Comparison of ENCODE assay signal across 10 cellular contexts in genomic region chr7:20030417-20030816, GRCh38.
A peak's percentile ranks its signal among the peaks of the same experiment; 100 is the strongest.
DNase-seq lines count a peak whose midpoint lies in the region; ATAC-seq and TF ChIP-seq lines count a peak whose summit lies in the region.
"Had no signal": no experiment of that assay in that cellular context is flagged by ENCODE, and none has a peak within 500 bp of the region (broad histone marks: within the 10 kb centered on the region; RNA-seq: fewer than 3 reads in every experiment).

No MANE protein-coding gene starts in this region.

- DNase-seq in progenitor cell of endocrine pancreas (ENCODE audit: low spot score, unreplicated experiment) (no peak), NCI-H2029 treated with DMSO at 0.1 percent for 48 hours (lab: John Stamatoyannopoulos, UW) (no peak), T1000 (lab: John Stamatoyannopoulos, UW) (no peak), middle frontal gyrus (ENCODE audit: extremely low spot score, low spot score) (no peak)
- DNase-seq: immature natural killer cell, NCI-H510A treated with DMSO at 0.1 percent for 48 hours had no signal

- H3K27ac Mint-ChIP-seq in nephron = peak overlapping the region in 2 of 3 experiments; percentile 35 to 72
- H3K27ac Mint-ChIP-seq in progenitor cell of endocrine pancreas = no peak overlapping the region
- H3K27ac Mint-ChIP-seq: immature natural killer cell had no signal

- H3K4me3 Mint-ChIP-seq in nephron = no peak overlapping the region
- H3K4me3 Mint-ChIP-seq in progenitor cell of endocrine pancreas (ENCODE audit: low read depth) = no peak overlapping the region
- H3K4me3 Mint-ChIP-seq: immature natural killer cell had no signal

- H3K27me3 Mint-ChIP-seq in nephron (ENCODE audit: low read depth) (no peaks in the 10 kb centered on the region), progenitor cell of endocrine pancreas (no peaks in the 10 kb centered on the region)

- TF ChIP-seq CTCF in nephron (IDR thresholded peaks at IDR 0.05; ENCODE audit: unreplicated experiment in 3 of 3) (no peak), progenitor cell of endocrine pancreas (IDR thresholded peaks at IDR 0.05; ENCODE audit: unreplicated experiment) (no peak)

- ATAC-seq in GM19035 (IDR thresholded peaks at IDR 0.05; ENCODE audit: unreplicated experiment) = peak; percentile 86
- ATAC-seq in HG02571 (IDR thresholded peaks at IDR 0.05; ENCODE audit: unreplicated experiment) = peak; percentile 88
- ATAC-seq in HG03457 (IDR thresholded peaks at IDR 0.05; ENCODE audit: unreplicated experiment) = peak; percentile 78

- peaks cover 29% of the 10 kb centered on the region for H3K4me1 Mint-ChIP-seq in nephron
- no peaks in the 10 kb centered on the region for H3K4me1 Mint-ChIP-seq in progenitor cell of endocrine pancreas (ENCODE audit: low read depth)
- H3K4me1 Mint-ChIP-seq: immature natural killer cell had no signal

- H3K9me3 Mint-ChIP-seq in nephron = no peaks in the 10 kb centered on the region
- no peaks in the 10 kb centered on the region for H3K9me3 Mint-ChIP-seq in progenitor cell of endocrine pancreas (ENCODE audit: low read depth)

- H3K36me3 Mint-ChIP-seq in nephron (ENCODE audit: low read depth) (no peaks in the 10 kb centered on the region), progenitor cell of endocrine pancreas (ENCODE audit: insufficient read depth) (no peaks in the 10 kb centered on the region)
- H3K36me3 Mint-ChIP-seq: immature natural killer cell had no signal
